ENCODE assay signal across 14 cellular contexts in genomic region chr16:21989141-21989540, GRCh38. TPM values are rescaled to one million over a fixed set of nuclear protein-coding genes. Genes with fewer than 3 reads are reported as not detected.
"Had no signal": no experiment of that assay in that cellular context is flagged by ENCODE, and none has a peak within 500 bp of the region (broad histone marks: within the 10 kb centered on the region; RNA-seq: fewer than 3 reads in every experiment).

No MANE protein-coding gene starts in this region.

- H2AFZ ChIP-seq: parathyroid adenoma had no signal

- H3K9ac ChIP-seq: parathyroid adenoma had no signal

- H3K27me3 ChIP-seq: adrenal gland, stomach, vagina had no signal

- H3K27ac ChIP-seq: adrenal gland, lower lobe of right lung, parathyroid adenoma, skin epidermis, stomach, thoracic aorta, vagina had no signal

- H3K4me3 ChIP-seq: adrenal gland, lower lobe of right lung, skin epidermis, stomach, thoracic aorta, vagina had no signal

- H3K9me3 ChIP-seq: adrenal gland, lower lobe of right lung, stomach, thoracic aorta, vagina had no signal

- ATAC-seq: lower lobe of right lung had no signal

- H3K79me2 ChIP-seq: parathyroid adenoma had no signal

- DNase-seq: activated CD4-positive, alpha-beta T cell treated with anti-CD3 and anti-CD28 coated beads for 48 hours; activated naive CD4-positive, alpha-beta T cell treated with anti-CD3 and anti-CD28 coated beads for 36 hours; adrenal gland; hippocampal formation; lower lobe of right lung; midbrain; naive B cell; stomach had no signal

RNA-seq across cellular contexts. Expression of gene PDZD9, which starts 11.8 kb away (rescaled TPM):
- total RNA-seq: activated naive CD4-positive, alpha-beta T cell treated with anti-CD3 and anti-CD28 coated beads for 36 hours; cardiac septum; glomerular endothelial cell; lower lobe of right lung; stomach; thoracic aorta; vagina had no signal
- polyA plus RNA-seq: adrenal gland, stomach had no signal
